ENCODE assay signal across 7 cellular contexts in the genomic region with DNA sequence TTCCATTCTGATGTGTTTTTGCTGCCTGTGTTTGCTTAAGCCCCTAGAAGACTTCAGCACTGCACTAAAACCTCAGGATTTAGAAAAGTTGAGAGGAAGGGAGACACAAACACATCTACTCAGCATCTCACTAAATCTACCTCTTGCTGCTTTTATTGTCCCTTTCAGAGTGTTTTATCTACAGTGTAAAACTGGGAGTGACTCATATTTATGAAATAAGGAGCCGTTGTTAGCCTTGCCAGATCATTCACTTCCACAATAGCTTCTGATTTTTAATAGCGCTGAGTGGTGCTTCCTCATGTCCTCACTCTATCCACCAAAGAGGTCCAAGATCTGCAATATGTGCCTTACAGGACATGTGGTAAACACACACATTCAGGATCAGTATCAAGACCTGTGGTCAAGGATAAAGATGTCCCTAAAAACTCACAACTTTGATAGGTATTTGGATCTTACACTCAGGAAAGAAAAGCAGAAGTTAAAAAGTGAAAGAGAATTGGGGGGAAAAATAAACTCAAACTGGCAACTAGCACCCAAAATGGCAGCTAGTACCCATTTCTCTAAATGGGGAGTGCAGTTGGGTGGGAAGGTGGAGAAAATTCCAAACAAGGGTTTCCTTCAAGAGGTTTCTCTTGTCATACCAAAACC. TPM values are rescaled to one million over a fixed set of nuclear protein-coding genes. Genes with fewer than 3 reads are reported as not detected.
A peak's percentile ranks its signal among the peaks of the same experiment; 100 is the strongest.
DNase-seq lines count a peak whose midpoint lies in the region; ATAC-seq, FAIRE-seq and TF ChIP-seq lines count a peak whose summit lies in the region.

No MANE protein-coding gene starts in this region.

- H3K4me3 ChIP-seq in prostate gland = no peak overlapping the region

- intact Hi-C loops in prostate gland (cut with DNase I) = no loop called here

- no peaks in the 10 kb centered on the region for H3K27me3 ChIP-seq in prostate gland (replicated peaks; ENCODE audit: insufficient read depth)

- no peaks in the 10 kb centered on the region for H3K36me3 ChIP-seq in prostate gland

- no peak for TF ChIP-seq CTCF in prostate gland (IDR thresholded peaks at IDR 0.05)

- ATAC-seq in HG03354 (IDR thresholded peaks at IDR 0.05; ENCODE audit: poor library complexity, severe bottlenecking, unreplicated experiment) = peak; percentile 35

- WGBS in prostate gland = 39% methylated on average over 2 of the region's 2 CpGs

- H3K27ac ChIP-seq in prostate gland = no peak overlapping the region

- TF ChIP-seq POLR2A in prostate gland (IDR thresholded peaks at IDR 0.05) = no peak

- FAIRE-seq in GM19239 (lab: Jason Lieb, UNC) = peak; percentile 93

- no peak for DNase-seq in GM19239 (ENCODE audit: insufficient read length, low spot score)
- DNase-seq in astrocyte of the hippocampus (ENCODE audit: low read depth, low spot score) = peak; percentile 41
- DNase-seq in renal cortical epithelial cell (ENCODE audit: low read depth) = peak; percentile 59
- no peak for DNase-seq in Ammon's horn (ENCODE audit: low spot score)
- no peak for DNase-seq in prostate gland (ENCODE audit: low spot score)
- DNase-seq in HPDE6-E6E7 (ENCODE audit: extremely low spot score) = no peak

- H3K4me1 ChIP-seq in prostate gland (replicated peaks) = no peaks in the 10 kb centered on the region

- H3K9me3 ChIP-seq in prostate gland = no peaks in the 10 kb centered on the region

RNA-seq across cellular contexts. Expression of gene DUSP10, which starts 16.1 kb away (rescaled TPM):
- 14.1 and 108 TPM in 2 replicates for total RNA-seq in renal cortical epithelial cell
- 10 to 100 TPM in 1 of 2 donors, 1 to 10 TPM in 1; 5.8 to 13.6 TPM for total RNA-seq in prostate gland

Comparison
In these comparisons a context has a peak if more than half of its experiments do, and no peak if none do; other contexts are left out.
1. DNase-seq: peak in astrocyte of the hippocampus (single experiment) and renal cortical epithelial cell (single experiment); none in GM19239 (single experiment), Ammon's horn (single experiment), prostate gland (single experiment) and HPDE6-E6E7 (single experiment).